In the genomic region with DNA sequence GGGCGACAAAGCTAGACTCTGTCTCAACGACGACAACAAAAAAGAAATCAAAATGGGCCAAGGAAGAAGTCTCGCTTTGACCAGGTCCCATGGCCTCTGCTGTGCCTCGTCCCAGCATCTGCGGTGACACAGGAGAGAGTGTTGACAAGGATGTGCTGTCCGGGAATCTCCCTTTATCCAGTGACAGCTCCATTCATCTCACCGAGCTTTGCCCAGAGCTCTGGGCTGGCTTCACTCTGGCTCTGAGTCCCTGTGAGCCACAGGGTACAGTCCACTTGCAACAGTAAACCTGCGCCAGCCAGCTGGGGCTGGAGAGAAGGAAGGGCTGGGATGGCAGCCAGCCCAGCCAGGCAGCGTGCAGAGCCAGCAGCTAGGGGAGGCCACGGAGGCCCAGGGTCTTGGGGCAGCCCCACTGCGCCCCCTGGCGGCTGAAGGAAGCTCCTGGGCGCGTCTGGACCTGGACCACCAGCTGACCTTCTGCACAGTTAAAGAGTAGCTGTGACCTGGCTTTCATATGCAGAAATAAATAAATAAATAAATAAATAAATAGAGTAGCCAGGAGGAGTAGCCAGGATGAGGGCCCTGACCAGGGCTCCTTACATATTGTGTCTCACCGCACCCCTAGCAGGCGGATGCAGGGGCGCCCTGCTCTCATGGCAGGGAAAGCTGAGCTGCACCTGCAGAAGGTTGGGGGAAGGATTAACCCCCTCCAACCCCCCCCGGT, we compare ENCODE assay signal across 8 cellular contexts. TPM values are rescaled to one million over a fixed set of nuclear protein-coding genes. Genes with fewer than 3 reads are reported as not detected.
A peak's percentile ranks its signal among the peaks of the same experiment; 100 is the strongest.
DNase-seq lines count a peak whose midpoint lies in the region; ATAC-seq lines count a peak whose summit lies in the region.

No MANE protein-coding gene starts in this region.

- CTCF ChIA-PET in CD8-positive, alpha-beta memory T cell (lab: Charles Lee): interaction anchor here (0.5 to 4.5 kb wide), 43 partner anchors 9 to 833 kb away, joined by 3 to 82 read pairs (median 4); a partner anchor contains a TSS

- no peaks in the 10 kb centered on the region for H3K36me3 ChIP-seq in CD8-positive, alpha-beta memory T cell (ENCODE audit: insufficient read depth, low read length)

- no peaks in the 10 kb centered on the region for H3K9me3 ChIP-seq in CD8-positive, alpha-beta memory T cell (ENCODE audit: low read length)

- peak; percentile 56 to 80 (median 64) for DNase-seq in CD8-positive, alpha-beta memory T cell
- DNase-seq in NCI-H226 (peak; percentile 82), left colon (peak; percentile 94)
- peak; percentile 84 for DNase-seq in activated CD4-positive, CD25-positive, alpha-beta regulatory T cell treated with anti-CD3 and anti-CD28 coated beads, Interleukin-2, amount 50 U/mL, for 72 hours
- DNase-seq in central memory CD8-positive, alpha-beta T cell (ENCODE audit: low spot score in 2 of 2): peak; percentile 56 to 69
- peak; percentile 53 to 72 (median 70) for DNase-seq in stimulated activated CD4-positive, alpha-beta T cell treated with anti-CD3 and anti-CD28 coated beads, Interleukin-1b, Interleukin-23, amount 100 ng/mL, for 24 hours (ENCODE audit: low read depth in 4 of 4, low spot score in 1 of 4)

- H3K4me1 Mint-ChIP-seq in CD8-positive, alpha-beta memory T cell: peaks cover 0 to 3% (median 0%) of the 10 kb centered on the region in 3 donors
- H3K4me1 Mint-ChIP-seq in central memory CD8-positive, alpha-beta T cell: no peaks in the 10 kb centered on the region

- H3K27me3 ChIP-seq in CD8-positive, alpha-beta memory T cell (ENCODE audit: insufficient read depth, low read length, poor library complexity, severe bottlenecking): no peaks in the 10 kb centered on the region

- no peaks in the 10 kb centered on the region for H3K27me3 Mint-ChIP-seq in CD8-positive, alpha-beta memory T cell
- H3K27me3 Mint-ChIP-seq in central memory CD8-positive, alpha-beta T cell: peaks cover 6% of the 10 kb centered on the region

- no peak overlapping the region for H3K4me3 ChIP-seq in CD8-positive, alpha-beta memory T cell (ENCODE audit: low read length)

- H3K36me3 Mint-ChIP-seq in CD8-positive, alpha-beta memory T cell: no peaks in the 10 kb centered on the region
- H3K36me3 Mint-ChIP-seq in central memory CD8-positive, alpha-beta T cell (ENCODE audit: insufficient read depth): peaks cover 3% of the 10 kb centered on the region

- H3K27ac ChIP-seq in CD8-positive, alpha-beta memory T cell (ENCODE audit: low read depth, low read length): no peak overlapping the region

- peak; percentile 64 for ATAC-seq in HG02642 (IDR thresholded peaks at IDR 0.05; ENCODE audit: poor library complexity, unreplicated experiment)
- ATAC-seq in central memory CD8-positive, alpha-beta T cell (replicated peaks; ENCODE audit: extremely low read depth, poor library complexity, severe bottlenecking): peak; percentile 86
- ATAC-seq in left colon: peak; percentile 96
- no peak for ATAC-seq in HG03520 (IDR thresholded peaks at IDR 0.05; ENCODE audit: unreplicated experiment)

- no peaks in the 10 kb centered on the region for H3K4me1 ChIP-seq in CD8-positive, alpha-beta memory T cell (ENCODE audit: insufficient read depth, low read length)

- POLR2A ChIA-PET in CD8-positive, alpha-beta memory T cell (lab: Charles Lee): interaction anchor here (0.6 to 1.0 kb wide), 2 partner anchors 10 to 30 kb away, joined by 3 read pairs; a partner anchor contains a TSS

- no peak overlapping the region for H3K27ac Mint-ChIP-seq in CD8-positive, alpha-beta memory T cell
- no peak overlapping the region for H3K27ac Mint-ChIP-seq in central memory CD8-positive, alpha-beta T cell (ENCODE audit: low read depth)

- peak overlapping the region in 1 of 7 donors; percentile 6 for H3K4me3 Mint-ChIP-seq in CD8-positive, alpha-beta memory T cell
- H3K4me3 Mint-ChIP-seq in central memory CD8-positive, alpha-beta T cell: no peak overlapping the region

- intact Hi-C loops in left colon (cut with DNase I, micrococcal nuclease): loop anchor here in 1 of 2 donors (5.0 to 10.0 kb wide), 2 partner anchors 114 to 287 kb away; no protein-coding TSS in a partner anchor

- H3K9me3 Mint-ChIP-seq in CD8-positive, alpha-beta memory T cell: no peaks in the 10 kb centered on the region
- no peaks in the 10 kb centered on the region for H3K9me3 Mint-ChIP-seq in central memory CD8-positive, alpha-beta T cell

RNA-seq across cellular contexts. Expression of a gene that starts 29.7 kb away (rescaled TPM):
- total RNA-seq in CD8-positive, alpha-beta memory T cell: 1,000 to 10,000 TPM; 3,105 to 3,136 TPM
- polyA plus RNA-seq in CD8-positive, alpha-beta memory T cell: 1,061 TPM
- total RNA-seq in left colon: 100 to 1,000 TPM; 484 to 601 TPM

RNA-seq across cellular contexts. Expression of a gene that starts 31.4 kb away (rescaled TPM):
- total RNA-seq in CD8-positive, alpha-beta memory T cell: 10 to 100 TPM; 37.9 to 39.2 TPM
- polyA plus RNA-seq in CD8-positive, alpha-beta memory T cell: 10.9 TPM
- total RNA-seq in left colon: 100 to 1,000 TPM in 1 of 2 donors, 10 to 100 TPM in 1; 95.0 to 102 TPM

Comparison
In these comparisons a context has a peak if more than half of its experiments do, and no peak if none do; other contexts are left out.
1. RNA of a gene that starts 29.7 kb away (total RNA-seq): 3,105 to 3,136 TPM in CD8-positive, alpha-beta memory T cell; 484 to 601 TPM in left colon; every median in the first group is over 4 times any median in the second.
2. Peak in every context shown above with its lines, with median percentiles within 50 percentile points of each other: DNase-seq.